ENCODE assay signal across 11 cellular contexts in genomic region chr11:32334822-32335221, GRCh38.
DNase-seq lines count a peak whose midpoint lies in the region; ATAC-seq and TF ChIP-seq lines count a peak whose summit lies in the region.
"Had no signal": no experiment of that assay in that cellular context is flagged by ENCODE, and none has a peak within 500 bp of the region (broad histone marks: within the 10 kb centered on the region; RNA-seq: fewer than 3 reads in every experiment).

No MANE protein-coding gene starts in this region.

- intact Hi-C loops in PC-3 (cut with micrococcal nuclease) (no loop called here), transverse colon (cut with DNase I; ENCODE audit: low total_unique reads) (no loop called here), stomach (cut with DNase I; ENCODE audit: low total_unique reads) (no loop called here)

- H3K36me3 ChIP-seq in PC-3 (ENCODE audit: low read depth, low read length) (no peaks in the 10 kb centered on the region), transverse colon (no peaks in the 10 kb centered on the region), stomach (no peaks in the 10 kb centered on the region)

- H3K27ac ChIP-seq in PC-3 (ENCODE audit: low read length) (no peak overlapping the region), transverse colon (no peak overlapping the region), stomach (no peak overlapping the region)

- ATAC-seq in PC-3 = no peak
- ATAC-seq in HG03039 (IDR thresholded peaks at IDR 0.05; ENCODE audit: unreplicated experiment) = no peak

- H3K4me1 ChIP-seq in PC-3 (ENCODE audit: insufficient read depth, low read length) (peaks cover 5% of the 10 kb centered on the region; the same call in 1 of the 2 replicates), transverse colon (peaks cover 0 to 15% (median 11%) of the 10 kb centered on the region in 4 donors), stomach (peaks cover 8 to 15% (median 14%) of the 10 kb centered on the region in 4 donors)

- no peaks in the 10 kb centered on the region for H3K79me2 ChIP-seq in PC-3 (ENCODE audit: low read length)

- TF ChIP-seq POLR2A in transverse colon (IDR thresholded peaks at IDR 0.05) (no peak), stomach (IDR thresholded peaks at IDR 0.05) (no peak)

- no TSS peak for BruUV-seq in PC-3 (replicated peaks; lab: Mats Ljungman, UMichigan)

- H3K4me2 ChIP-seq in PC-3 (ENCODE audit: low read length) = no peak overlapping the region

- H3K9me3 ChIP-seq in PC-3 (ENCODE audit: low read length) (no peaks in the 10 kb centered on the region), transverse colon (no peaks in the 10 kb centered on the region), stomach (no peaks in the 10 kb centered on the region)

- 91% methylated on average over 8 of the region's 8 CpGs; no CpG with 5 or more reads in 1 of the 2 donors for WGBS in transverse colon (ENCODE audit: low coverage in 1 of 2), 2 donors
- WGBS in stomach, 5 donors = 94 to 96% (median 95%) methylated on average over 8 of the region's 8 CpGs

- DNase-seq in activated naive CD4-positive, alpha-beta T cell treated with Interleukin-2 at 50 U/mL for 16 hours = peak; percentile 10
- DNase-seq in activated naive CD4-positive, alpha-beta T cell (lab: John Stamatoyannopoulos, UW) = no peak
- DNase-seq in PC-3 (peak; percentile 22), fibroblast of villous mesenchyme (ENCODE audit: low read depth) (no peak), transverse colon (peak; percentile 23), stomach (no peak), GF-D8 (lab: John Stamatoyannopoulos, UW) (no peak)
- DNase-seq: caudate nucleus, DMS79 treated with DMSO at 0.1 percent for 48 hours, KBM-7 had no signal

- no peak overlapping the region for H3K9ac ChIP-seq in PC-3 (ENCODE audit: low read length)

- H3K4me3 ChIP-seq in PC-3 (ENCODE audit: low read length) (no peak overlapping the region), fibroblast of villous mesenchyme (ENCODE audit: low read depth, low read length) (no peak overlapping the region), transverse colon (no peak overlapping the region), stomach (no peak overlapping the region)

- no peaks in the 10 kb centered on the region for H3K9me2 ChIP-seq in PC-3 (replicated peaks; ENCODE audit: low read length)

- no peaks in the 10 kb centered on the region for H3K27me3 ChIP-seq in PC-3 (ENCODE audit: low read length)
- H3K27me3 ChIP-seq in transverse colon = peaks cover 26% of the 10 kb centered on the region
- peaks cover 0 to 43% (median 14%) of the 10 kb centered on the region in 3 donors for H3K27me3 ChIP-seq in stomach

- in situ Hi-C loops in transverse colon (cut with MboI; ENCODE audit: low pct_ligation_motif_present in 1 of 4, low pct_unique_long_range_greater_than_20kb in 1 of 4, low sequenced_read_pairs in 3 of 4) = loop anchor here in 1 of 4 donors (25.0 kb wide), 1 partner anchor 452 kb away; the partner anchor contains the start of gene CCDC73

- TF ChIP-seq CTCF in PC-3 (conservative IDR thresholded peaks at IDR 0.05; ENCODE audit: low read depth, low read length) (peak; percentile 52), fibroblast of villous mesenchyme (IDR thresholded peaks at IDR 0.05; ENCODE audit: insufficient read depth, low read depth, low read length) (peak; percentile 40), transverse colon (IDR thresholded peaks at IDR 0.05) (peak in 2 of 5 experiments; percentile 16 to 25), stomach (IDR thresholded peaks at IDR 0.05) (no peak)

- no peak overlapping the region for H2AFZ ChIP-seq in PC-3 (ENCODE audit: low read length)

- no peak for TF ChIP-seq EP300 in transverse colon (IDR thresholded peaks at IDR 0.05; ENCODE audit: low read depth)
- TF ChIP-seq EP300 in stomach (IDR thresholded peaks at IDR 0.05) = no peak

- H4K20me1 ChIP-seq in PC-3 (ENCODE audit: low read length) = no peaks in the 10 kb centered on the region

- CTCF ChIA-PET in PC-3 (lab: Charles Lee) = interaction anchor here (0.5 kb wide), 1 partner anchor 364 kb away, joined by 3 read pairs; no protein-coding TSS in a partner anchor

- no peaks in the 10 kb centered on the region for H3F3A ChIP-seq in PC-3 (ENCODE audit: low read length, unreplicated experiment)

- POLR2A ChIA-PET in PC-3 (lab: Charles Lee; ENCODE audit: unreplicated experiment) = no interaction called here

Comparison
In these comparisons a context has a peak if more than half of its experiments do, and no peak if none do; other contexts are left out.
1. DNase-seq: peak in activated naive CD4-positive, alpha-beta T cell treated with Interleukin-2 at 50 U/mL for 16 hours (single experiment), PC-3 (single experiment) and transverse colon (single experiment); none in activated naive CD4-positive, alpha-beta T cell (0 of 4), fibroblast of villous mesenchyme (single experiment), stomach (single experiment) and GF-D8 (single experiment).
2. CTCF ChIP-seq: peak in PC-3 (single experiment) and fibroblast of villous mesenchyme (single experiment); none in stomach (0 of 7).